In the genomic region with DNA sequence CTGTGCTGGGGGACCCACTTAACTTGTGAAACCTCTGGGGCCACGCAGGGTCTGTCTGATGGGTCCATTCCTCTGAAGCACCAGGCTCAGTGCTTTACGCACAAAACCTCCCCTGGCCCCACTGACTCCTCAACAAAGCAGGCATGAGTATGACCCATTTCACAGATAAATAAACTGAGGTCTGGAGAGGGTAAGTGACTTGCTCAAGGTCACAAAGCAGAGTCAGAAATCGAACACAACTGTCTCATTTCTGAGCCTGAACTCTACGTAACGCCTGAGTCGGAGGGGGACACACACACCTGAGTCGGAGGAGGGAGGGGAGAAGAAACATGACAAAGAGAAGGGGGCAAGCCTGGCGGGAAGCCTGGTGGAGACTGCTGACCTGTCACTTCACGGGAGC, we compare ENCODE assay signal across 20 cellular contexts. TPM values are rescaled to one million over a fixed set of nuclear protein-coding genes. Genes with fewer than 3 reads are reported as not detected.
DNase-seq lines count a peak whose midpoint lies in the region; ATAC-seq, FAIRE-seq and TF ChIP-seq lines count a peak whose summit lies in the region.
"Had no signal": no experiment of that assay in that cellular context is flagged by ENCODE, and none has a peak within 500 bp of the region (broad histone marks: within the 10 kb centered on the region; RNA-seq: fewer than 3 reads in every experiment).

No MANE protein-coding gene starts in this region.

- H3K36me3 ChIP-seq in IMR-90 (ENCODE audit: control insufficient read depth, insufficient read depth, low read length) (no peaks in the 10 kb centered on the region), K562 (ENCODE audit: control insufficient read depth, insufficient read depth, low read length) (no peaks in the 10 kb centered on the region), neuronal stem cell (replicated peaks in 1 of 2; ENCODE audit: control insufficient read depth in 2 of 2, insufficient read depth in 2 of 2, low read length in 2 of 2) (no peaks in the 10 kb centered on the region)
- H3K36me3 ChIP-seq: BE2C, BLaER1 had no signal

- H2BK12ac ChIP-seq in neuronal stem cell (ENCODE audit: low read length) = no peak overlapping the region

- no peak overlapping the region for H2BK5ac ChIP-seq in IMR-90 (ENCODE audit: low read depth, low read length, poor library complexity, severe bottlenecking)
- no peak overlapping the region for H2BK5ac ChIP-seq in neuronal stem cell (ENCODE audit: low read length)

- H3K4me3 ChIP-seq in IMR-90 (ENCODE audit: insufficient read depth, low read depth, low read length) = no peak overlapping the region
- no peak overlapping the region for H3K4me3 ChIP-seq in K562
- no peak overlapping the region for H3K4me3 ChIP-seq in neuronal stem cell (ENCODE audit: low read length in 2 of 2)
- H3K4me3 ChIP-seq: BLaER1, GM12878 had no signal

- ATAC-seq in IMR-90 (ENCODE audit: low read depth) = no peak
- ATAC-seq in K562 = no peak
- ATAC-seq: GM12878 had no signal

- TF ChIP-seq POLR2A in IMR-90 (IDR thresholded peaks at IDR 0.05; ENCODE audit: low read depth, low read length) (no peak), K562 (conservative IDR thresholded peaks at IDR 0.05) (no peak)

- H3K23ac ChIP-seq in IMR-90 (ENCODE audit: low read depth, low read length) (no peak overlapping the region), neuronal stem cell (ENCODE audit: low read depth, low read length, poor library complexity) (no peak overlapping the region)

- in situ Hi-C loops in IMR-90 (cut with MboI; ENCODE audit: low sequenced_read_pairs) = no loop called here
- in situ Hi-C loops in K562 (cut with MboI) = no loop called here

- no peaks in the 10 kb centered on the region for H3K4me1 ChIP-seq in IMR-90 (ENCODE audit: control insufficient read depth, insufficient read depth, low read length)
- no peaks in the 10 kb centered on the region for H3K4me1 ChIP-seq in K562 (replicated peaks in 1 of 2; ENCODE audit: control insufficient read depth in 2 of 2, insufficient read depth in 2 of 2, low read length in 2 of 2)
- H3K4me1 ChIP-seq in neuronal stem cell (ENCODE audit: control insufficient read depth in 2 of 2, insufficient read depth in 1 of 2, low read depth in 1 of 2, low read length in 2 of 2) = no peaks in the 10 kb centered on the region
- H3K4me1 ChIP-seq: BE2C, BLaER1 had no signal

- no peak overlapping the region for H4K91ac ChIP-seq in IMR-90 (ENCODE audit: insufficient read depth, low read depth, low read length)
- no peak overlapping the region for H4K91ac ChIP-seq in neuronal stem cell (ENCODE audit: low read depth, low read length, poor library complexity)

- 21% methylated on average over 2 of the region's 9 CpGs; no CpG with 5 or more reads in 1 of the 2 experiments for WGBS in IMR-90 (ENCODE audit: extremely low coverage in 2 of 2, insufficient read length in 1 of 2), 2 experiments
- 4% methylated on average over 9 of the region's 9 CpGs for WGBS in K562 (ENCODE audit: insufficient coverage, low coverage, missing lambda C conversion rate)
- WGBS in neuronal stem cell (ENCODE audit: extremely low coverage in 2 of 2, insufficient read length in 2 of 2, insufficient replicate concordance in 1 of 2), 2 donors = no CpG with 5 or more reads among the region's 9 CpGs

- H2AK5ac ChIP-seq in IMR-90 (ENCODE audit: low read depth, low read length) (no peak overlapping the region), neuronal stem cell (ENCODE audit: low read depth, low read length) (no peak overlapping the region)

- H3K14ac ChIP-seq in IMR-90 (replicated peaks; ENCODE audit: low read depth, low read length) (no peak overlapping the region), neuronal stem cell (ENCODE audit: low read length) (no peak overlapping the region)

- no peak overlapping the region for H3K9ac ChIP-seq in IMR-90 (ENCODE audit: low read depth, low read length)
- no peak overlapping the region for H3K9ac ChIP-seq in K562 (ENCODE audit: insufficient read depth in 1 of 2, low read depth in 2 of 2, low read length in 2 of 2)
- H3K9ac ChIP-seq in neuronal stem cell (ENCODE audit: low read depth, low read length, poor library complexity) = no peak overlapping the region
- H3K9ac ChIP-seq: BLaER1 had no signal

- CTCF ChIA-PET in IMR-90 (lab: Yijun Ruan, JAX) = no interaction called here
- CTCF ChIA-PET in K562 (lab: Yijun Ruan, JAX; ENCODE audit: low intra/inter-chr PET ratio) = no interaction called here

- H3K27me3 ChIP-seq in IMR-90 (ENCODE audit: control insufficient read depth, insufficient read depth, low read length) = peaks cover 50% of the 10 kb centered on the region
- peaks cover 0 to 69% of the 10 kb centered on the region in 2 experiments; a peak in 4 of 5 replicates for H3K27me3 ChIP-seq in K562 (ENCODE audit: control insufficient read depth in 2 of 2, insufficient read depth in 2 of 2, low read length in 2 of 2)
- peaks cover 0 to 11% (median 0%) of the 10 kb centered on the region in 3 experiments for H3K27me3 ChIP-seq in neuronal stem cell (ENCODE audit: control insufficient read depth in 3 of 3, insufficient read depth in 3 of 3, low read depth in 1 of 3, low read length in 3 of 3)
- H3K27me3 ChIP-seq: BLaER1 had no signal

- H3K79me1 ChIP-seq in IMR-90 (ENCODE audit: low read depth in 1 of 2, low read length in 2 of 2) (no peaks in the 10 kb centered on the region), neuronal stem cell (ENCODE audit: low read depth, low read length) (no peaks in the 10 kb centered on the region)

- dilution Hi-C loops in IMR-90 (cut with HindIII; ENCODE audit: low sequenced_read_pairs, unreplicated experiment) = no loop called here

- TF ChIP-seq EP300 in K562 (IDR thresholded peaks at IDR 0.05; ENCODE audit: low read length) = no peak

- no peak for TF ChIP-seq CTCF in IMR-90 (conservative IDR thresholded peaks at IDR 0.05; ENCODE audit: low read depth, low read length)
- TF ChIP-seq CTCF in K562 (IDR thresholded peaks at IDR 0.05 in 2 of 3, conservative IDR thresholded peaks at IDR 0.05 in 1 of 3; ENCODE audit: insufficient read depth in 2 of 3, low read depth in 1 of 3, low read length in 3 of 3) = no peak

- H3K4ac ChIP-seq in IMR-90 (ENCODE audit: low read depth, low read length) (no peak overlapping the region), neuronal stem cell (ENCODE audit: low read length) (no peak overlapping the region)

- no peaks in the 10 kb centered on the region for H3K9me1 ChIP-seq in IMR-90 (ENCODE audit: insufficient read depth, low read length)
- no peaks in the 10 kb centered on the region for H3K9me1 ChIP-seq in K562 (ENCODE audit: control insufficient read depth, insufficient read depth, low read length)

- no peak overlapping the region for H4K5ac ChIP-seq in IMR-90 (ENCODE audit: low read depth, low read length)

- no peaks in the 10 kb centered on the region for H3K79me2 ChIP-seq in K562 (ENCODE audit: control insufficient read depth, insufficient read depth, low read length)

- no peak for FAIRE-seq in K562 (lab: Jason Lieb, UNC)
- FAIRE-seq: A204.1, GM12878, GM12892, GM18507 had no signal

- intact Hi-C loops in IMR-90 (cut with micrococcal nuclease) (no loop called here), K562 (cut with micrococcal nuclease) (no loop called here), posterior vena cava (cut with DNase I) (no loop called here)

- H2AFZ ChIP-seq in IMR-90 (replicated peaks; ENCODE audit: low read length, poor library complexity) = no peak overlapping the region
- H2AFZ ChIP-seq in K562 (ENCODE audit: low read depth, low read length) = no peak overlapping the region
- no peak overlapping the region for H2AFZ ChIP-seq in neuronal stem cell (ENCODE audit: low read length)

- no peak overlapping the region for H3K27ac ChIP-seq in IMR-90 (ENCODE audit: insufficient read depth, low read length)
- no peak overlapping the region for H3K27ac ChIP-seq in K562 (ENCODE audit: extremely low read depth, low read depth, low read length)
- H3K27ac ChIP-seq in neuronal stem cell (replicated peaks; ENCODE audit: low read length) = no peak overlapping the region
- H3K27ac ChIP-seq: BLaER1 had no signal

- H3K18ac ChIP-seq in IMR-90 (ENCODE audit: low read depth, low read length) (no peak overlapping the region), neuronal stem cell (ENCODE audit: low read length) (no peak overlapping the region)

- H2AK9ac ChIP-seq in IMR-90 (replicated peaks; ENCODE audit: low read depth, low read length, poor library complexity) = peak overlapping the region; percentile 42

- H4K8ac ChIP-seq in IMR-90 (ENCODE audit: low read depth in 2 of 2, low read length in 2 of 2) (no peak overlapping the region), neuronal stem cell (ENCODE audit: low read depth, low read length) (no peak overlapping the region)

- TF ChIP-seq RAD21 in IMR-90 (IDR thresholded peaks at IDR 0.05; ENCODE audit: low read length) (no peak), K562 (CRISPR knock-in tag; conservative IDR thresholded peaks at IDR 0.05 in 1 of 2, IDR thresholded peaks at IDR 0.05 in 1 of 2) (no peak)

- peaks cover 7% of the 10 kb centered on the region for H3K9me3 ChIP-seq in IMR-90 (ENCODE audit: control insufficient read depth, insufficient read depth, low read length)
- H3K9me3 ChIP-seq in K562 (replicated peaks; ENCODE audit: control insufficient read depth, insufficient read depth, low read depth, low read length) = no peaks in the 10 kb centered on the region
- H3K9me3 ChIP-seq in neuronal stem cell (replicated peaks in 1 of 2; ENCODE audit: control insufficient read depth in 2 of 2, insufficient read depth in 1 of 2, low read depth in 1 of 2, low read length in 2 of 2) = no peaks in the 10 kb centered on the region
- H3K9me3 ChIP-seq: BE2C had no signal

- no peak overlapping the region for H2BK15ac ChIP-seq in IMR-90 (ENCODE audit: low read depth, low read length)
- H2BK15ac ChIP-seq in neuronal stem cell (ENCODE audit: low read length) = no peak overlapping the region

- no TSS peak for BruUV-seq in IMR-90 (replicated peaks; lab: Mats Ljungman, UMichigan)
- BruUV-seq in K562 (replicated peaks; lab: Mats Ljungman, UMichigan) = no TSS peak

- POLR2A ChIA-PET in IMR-90 (lab: Charles Lee; ENCODE audit: unreplicated experiment) = no interaction called here
- POLR2A ChIA-PET in K562 (lab: Yijun Ruan, JAX) = interaction anchor here (0.6 kb wide), 1 partner anchor 26 kb away, joined by 3 read pairs; no protein-coding TSS in a partner anchor

- H3K4me2 ChIP-seq in IMR-90 (ENCODE audit: low read depth, low read length) = no peak overlapping the region
- no peak overlapping the region for H3K4me2 ChIP-seq in K562 (ENCODE audit: insufficient read depth, low read length)
- H3K4me2 ChIP-seq in neuronal stem cell (ENCODE audit: insufficient read depth, low read length, poor library complexity, severe bottlenecking) = no peak overlapping the region
- H3K4me2 ChIP-seq: BLaER1 had no signal

- no peak overlapping the region for H2BK20ac ChIP-seq in IMR-90 (ENCODE audit: low read depth, low read length)

- no peaks in the 10 kb centered on the region for H4K20me1 ChIP-seq in IMR-90 (ENCODE audit: insufficient read depth, low read length)
- H4K20me1 ChIP-seq in K562 (replicated peaks; ENCODE audit: control insufficient read depth, insufficient read depth, low read length) = no peaks in the 10 kb centered on the region; the same call in none of the 2 replicates
- H4K20me1 ChIP-seq: BLaER1 had no signal

- H2BK120ac ChIP-seq in IMR-90 (ENCODE audit: low read depth, low read length) = no peak overlapping the region
- no peak overlapping the region for H2BK120ac ChIP-seq in neuronal stem cell (ENCODE audit: low read depth, low read length)

- no peak overlapping the region for H3K56ac ChIP-seq in IMR-90 (ENCODE audit: extremely low read depth, insufficient read depth, low read length)

- no peak for DNase-seq in IMR-90
- no peak for DNase-seq in K562 (ENCODE audit: extremely low read depth in 1 of 4, low spot score in 3 of 4)
- no peak for DNase-seq in neuronal stem cell (ENCODE audit: low spot score)
- no peak for DNase-seq in posterior vena cava (ENCODE audit: low spot score)
- DNase-seq: 8988T; ACHN; BE2C; C1 segment of cervical spinal cord; CD4-positive, alpha-beta memory T cell; CD4-positive, CD25-positive, alpha-beta regulatory T cell; CD8-positive, alpha-beta memory T cell; DMS 273 treated with DMSO at 0.1 percent for 48 hours; DND-41; EL; GDM1 had no signal

RNA-seq across cellular contexts. Expression of a gene that starts 48.0 kb away (rescaled TPM):
- total RNA-seq in IMR-90 (2012; rRNA removed) (13.1 and 13.3 TPM in 2 replicates), K562 (2014; rRNA removed) (19.9 and 25.5 TPM in 2 replicates), K562 (2014; rRNA removed; fragmentation: Illumina TruSeq; extraction: Trizol) (13.7 and 15.8 TPM in 2 replicates), K562 (2015; rRNA removed; fragmentation: Illumina TruSeq; extraction: Trizol) (17.8 and 19.2 TPM in 2 replicates), K562 (2021) (36.4 and 44.1 TPM in 2 replicates), posterior vena cava (10 to 100 TPM; 74.5 to 90.8 TPM)
- polyA plus RNA-seq in IMR-90 (2012; rRNA removed) (22.3 and 23.0 TPM in 2 replicates), K562 (2011; rRNA removed) (22.9 and 27.1 TPM in 2 replicates), K562 (2014; fragmentation: Illumina TruSeq; extraction: Trizol) (26.6 TPM in 2 replicates), K562 (2014; fragmentation: Nextera tagmentation; extraction: Ambion mirVana) (under 1 TPM; 0.06 to 0.10 TPM), K562 (2014; rRNA removed) (23.2 and 27.9 TPM in 2 replicates)
- 14.6 and 21.5 TPM in 2 replicates for polyA plus RNA-seq in IMR-90 (2012; cell fraction: cytosol; rRNA removed)
- 30.5 and 31.7 TPM in 2 replicates for polyA plus RNA-seq in IMR-90 (2012; cell fraction: nucleus; rRNA removed; ENCODE audit: low replicate concordance)
- 42.0 and 63.9 TPM in 2 replicates for total RNA-seq in K562 (2011; cell fraction: chromatin; rRNA removed; ENCODE audit: low replicate concordance)
- total RNA-seq in K562 (2011; cell fraction: nucleolus; rRNA removed) = 20.0 and 28.9 TPM in 2 replicates
- total RNA-seq in K562 (2011; cell fraction: nucleoplasm; rRNA removed) = 26.3 and 27.1 TPM in 2 replicates
- 22.7 and 25.8 TPM in 2 replicates for polyA plus RNA-seq in K562 (2011; cell fraction: cytosol; rRNA removed)
- polyA plus RNA-seq in K562 (2011; cell fraction: nucleus; rRNA removed) = 26.4 and 33.4 TPM in 2 replicates
- 25.0 and 32.0 TPM in 2 replicates for polyA plus RNA-seq in K562 (2012)
- polyA minus RNA-seq in K562 (2011; rRNA and poly(A)+ RNA removed) = 19.9 and 22.5 TPM in 2 replicates
- polyA minus RNA-seq in K562 (2011; cell fraction: cytosol; rRNA and poly(A)+ RNA removed) = 13.9 and 19.5 TPM in 2 replicates
- polyA minus RNA-seq in K562 (2011; cell fraction: nucleus; rRNA and poly(A)+ RNA removed) = 10.1 and 12.6 TPM in 2 replicates
- polyA plus RNA-seq in neuronal stem cell (2013, experiment 1 of 2) = 34.5 TPM
- polyA plus RNA-seq in neuronal stem cell (2013, experiment 2 of 2) = 33.7 TPM
